1 cellular context compared by ENCODE assay signal in genomic region chr17:41665566-41666335, GRCh38.
TF ChIP-seq lines count a peak whose summit lies in the region.

No MANE protein-coding gene starts in this region.

TF ChIP-seq in HEK293, 187 proteins besides CTCF, POLR2A, EP300 and RAD21 (continued from another document):
- TF ChIP-seq ZBTB10 (tag by site-specific recombination; IDR thresholded peaks at IDR 0.05) (peak; percentile 81; the same call in 1 of the 2 replicates), SP7 (tag by site-specific recombination; IDR thresholded peaks at IDR 0.05) (peak; percentile 39; the same call in 1 of the 2 replicates), ZNF600 (tag by site-specific recombination; IDR thresholded peaks at IDR 0.05) (peak; percentile 86), GLIS2 (tag by site-specific recombination; IDR thresholded peaks at IDR 0.05) (peak; percentile 86), ZNF10 (tag by site-specific recombination; IDR thresholded peaks at IDR 0.05) (no peak), PATZ1 (tag by site-specific recombination; IDR thresholded peaks at IDR 0.05) (peak; percentile 85), ZFHX2 (tag by site-specific recombination; conservative IDR thresholded peaks at IDR 0.05) (peak; percentile 28; the same call in 1 of the 2 replicates), ZBTB26 (tag by site-specific recombination; optimal IDR thresholded peaks at IDR 0.05) (peak; percentile 87), ZBTB48 (tag by site-specific recombination; IDR thresholded peaks at IDR 0.05) (no peak; the same call in 1 of the 2 replicates), ZIC2 (tag by site-specific recombination; IDR thresholded peaks at IDR 0.05) (peak; percentile 66), ZNF629 (tag by site-specific recombination; IDR thresholded peaks at IDR 0.05) (peak; percentile 25; the same call in 1 of the 2 replicates), ZNF561 (tag by site-specific recombination; IDR thresholded peaks at IDR 0.05; ENCODE audit: borderline replicate concordance) (0 out of 2 replicates have a peak, but pooled peaks have one; percentile 55), ZNF76 (tag by site-specific recombination; IDR thresholded peaks at IDR 0.05; ENCODE audit: borderline replicate concordance, low read depth) (peak; percentile 33; the same call in 1 of the 2 replicates), ZNF221 (tag by site-specific recombination; IDR thresholded peaks at IDR 0.05; ENCODE audit: borderline replicate concordance) (no peak), ZNF335 (tag by site-specific recombination; conservative IDR thresholded peaks at IDR 0.05) (peak; percentile 98), ZSCAN30 (tag by site-specific recombination; IDR thresholded peaks at IDR 0.05) (0 out of 2 replicates have a peak, but pooled peaks have one; percentile 39), KLF8 (tag by site-specific recombination; IDR thresholded peaks at IDR 0.05) (peak; percentile 70; the same call in 1 of the 2 replicates), HIC1 (tag by site-specific recombination; IDR thresholded peaks at IDR 0.05) (peak; percentile 72), GLIS1 (tag by site-specific recombination; IDR thresholded peaks at IDR 0.05) (peak; percentile 84), ZBTB17 (tag by site-specific recombination; IDR thresholded peaks at IDR 0.05) (peak; percentile 57), KLF1 (tag by site-specific recombination; IDR thresholded peaks at IDR 0.05) (0 out of 2 replicates have a peak, but pooled peaks have one; percentile 9), ZNF639 (tag by site-specific recombination; IDR thresholded peaks at IDR 0.05) (no peak), ZNF692 (tag by site-specific recombination; IDR thresholded peaks at IDR 0.05) (0 out of 2 replicates have a peak, but pooled peaks have one; percentile 56), ZBTB8A (tag by site-specific recombination; IDR thresholded peaks at IDR 0.05) (peak; percentile 36; the same call in 1 of the 2 replicates), ZEB2 (tag by site-specific recombination; IDR thresholded peaks at IDR 0.05) (peak; percentile 47), ZNF2 (tag by site-specific recombination; IDR thresholded peaks at IDR 0.05) (peak; percentile 86)
